Comparison of ENCODE assay signal across 21 cellular contexts in genomic region chr7:35477609-35478008, GRCh38.
DNase-seq lines count a peak whose midpoint lies in the region; ATAC-seq, FAIRE-seq and TF ChIP-seq lines count a peak whose summit lies in the region.
"Had no signal": no experiment of that assay in that cellular context is flagged by ENCODE, and none has a peak within 500 bp of the region (broad histone marks: within the 10 kb centered on the region; RNA-seq: fewer than 3 reads in every experiment).

No MANE protein-coding gene starts in this region.

- no peak for FAIRE-seq in H1 (lab: Jason Lieb, UNC)
- FAIRE-seq: GM12878, H54 had no signal

- no peak overlapping the region for H2BK5ac ChIP-seq in H1 (ENCODE audit: low read depth, low read length)

- no peak overlapping the region for H4K91ac ChIP-seq in H1 (replicated peaks; ENCODE audit: insufficient read length, low read length)

- ATAC-seq in left lobe of liver, result no peak
- ATAC-seq in upper lobe of left lung (ENCODE audit: low FRiP score in 2 of 2), result no peak
- ATAC-seq: GM12878, HCT116 had no signal

- POLR2A ChIA-PET in H1 (lab: Charles Lee; ENCODE audit: partially characterized antibody), result no interaction called here

- H3K36me3 ChIP-seq in H1 (ENCODE audit: control insufficient read depth in 2 of 4, insufficient read depth in 4 of 4, low read length in 3 of 4) (no peaks in the 10 kb centered on the region), upper lobe of left lung (no peaks in the 10 kb centered on the region), smooth muscle cell (ENCODE audit: low read depth) (no peaks in the 10 kb centered on the region)
- H3K36me3 ChIP-seq: BE2C had no signal

- no peak overlapping the region for H4K5ac ChIP-seq in H1 (ENCODE audit: insufficient read length, low read depth, low read length)

- TF ChIP-seq EP300 in H1 (IDR thresholded peaks at IDR 0.05; ENCODE audit: borderline replicate concordance in 1 of 2, low read depth in 2 of 2, low read length in 2 of 2), result no peak
- TF ChIP-seq EP300 in upper lobe of left lung (IDR thresholded peaks at IDR 0.05), result no peak

- H3K56ac ChIP-seq in H1 (replicated peaks; ENCODE audit: insufficient read length, low read depth, low read length), result no peak overlapping the region

- no peak overlapping the region for H3K23ac ChIP-seq in H1 (ENCODE audit: insufficient read length)

- TF ChIP-seq POLR2A in H1 (IDR thresholded peaks at IDR 0.05; ENCODE audit: control extremely low read depth in 1 of 2, low read depth in 2 of 2, low read length in 2 of 2) (no peak), upper lobe of left lung (IDR thresholded peaks at IDR 0.05) (no peak)

- H3K14ac ChIP-seq in H1 (ENCODE audit: insufficient read length), result no peak overlapping the region

- H2BK15ac ChIP-seq in H1 (ENCODE audit: low read length), result no peak overlapping the region

- CTCF ChIA-PET in H1 (lab: Charles Lee; ENCODE audit: partially characterized antibody), result interaction anchor here (0.8 to 1.6 kb wide), 5 partner anchors 23 to 421 kb away, joined by 3 to 5 read pairs (median 4); no protein-coding TSS in a partner anchor

- H3K4ac ChIP-seq in H1 (replicated peaks; ENCODE audit: insufficient read length, low read depth, low read length), result no peak overlapping the region

- no peaks in the 10 kb centered on the region for H3K79me2 ChIP-seq in H1 (ENCODE audit: control insufficient read depth in 1 of 2, insufficient read depth in 2 of 2, low read length in 2 of 2)
- no peaks in the 10 kb centered on the region for H3K79me2 ChIP-seq in smooth muscle cell (ENCODE audit: low read depth)

- peak; percentile 53 to 60 for TF ChIP-seq RAD21 in H1 (IDR thresholded peaks at IDR 0.05 in 1 of 2, conservative IDR thresholded peaks at IDR 0.05 in 1 of 2; ENCODE audit: low read depth in 2 of 2, low read length in 2 of 2)

- no peak overlapping the region; a peak in 1 of 7 replicates for H3K9ac ChIP-seq in H1 (replicated peaks in 1 of 4; ENCODE audit: extremely low read depth in 1 of 4, low read depth in 3 of 4, low read length in 3 of 4)
- H3K9ac ChIP-seq in smooth muscle cell (ENCODE audit: low read depth), result no peak overlapping the region

- H3K4me2 ChIP-seq in H1 (ENCODE audit: insufficient read depth in 1 of 2, low read depth in 2 of 2, low read length in 2 of 2) (no peak overlapping the region), smooth muscle cell (no peak overlapping the region)

- H2BK20ac ChIP-seq in H1 (ENCODE audit: low read length), result no peak overlapping the region

- no peak overlapping the region for H3K4me3 ChIP-seq in LNCaP clone FGC (ENCODE audit: low read depth, low read length)
- H3K4me3 ChIP-seq in H1 (ENCODE audit: extremely low read depth in 1 of 4, insufficient read depth in 2 of 4, low read depth in 3 of 4, low read length in 4 of 4), result no peak overlapping the region
- H3K4me3 ChIP-seq in upper lobe of left lung, result no peak overlapping the region
- H3K4me3 ChIP-seq in smooth muscle cell, result no peak overlapping the region
- H3K4me3 ChIP-seq: GM12878 had no signal

- DNase-seq in LNCaP clone FGC (ENCODE audit: low read depth) (no peak), H1 (ENCODE audit: low read depth in 1 of 2, low spot score in 2 of 2) (no peak), left lobe of liver (ENCODE audit: low spot score) (peak; percentile 7), activated T-cell treated with anti-CD3 and anti-CD28 coated beads for 4 hours (no peak), upper lobe of left lung (no peak), NCI-H510A (lab: John Stamatoyannopoulos, UW) (no peak), smooth muscle cell (lab: John Stamatoyannopoulos, UW; ENCODE audit: unreplicated experiment) (no peak)
- DNase-seq: BE2C; C1 segment of cervical spinal cord; CD4-positive, CD25-positive, alpha-beta regulatory T cell; CD8-positive, alpha-beta memory T cell; COR-L47; DMS 273 treated with DMSO at 0.1 percent for 48 hours; DMS53; DND-41; EL; HFFc6 had no signal

- peak overlapping the region; percentile 71 for H2AFZ ChIP-seq in H1 (ENCODE audit: low read length)
- no peak overlapping the region for H2AFZ ChIP-seq in smooth muscle cell (ENCODE audit: low read depth)

- H3K9me3 ChIP-seq in H1 (ENCODE audit: insufficient read depth in 2 of 2, low read depth in 1 of 2, low read length in 1 of 2) (no peaks in the 10 kb centered on the region), upper lobe of left lung (peaks cover 0 to 3% (median 0%) of the 10 kb centered on the region in 4 donors), smooth muscle cell (replicated peaks; ENCODE audit: low read depth) (peaks cover 4% of the 10 kb centered on the region)
- H3K9me3 ChIP-seq: BE2C had no signal

- H3K23me2 ChIP-seq in H1 (ENCODE audit: low read depth, low read length), result no peaks in the 10 kb centered on the region

- no peaks in the 10 kb centered on the region for H3K79me1 ChIP-seq in H1 (ENCODE audit: low read depth, low read length)

- 0 out of 7 replicates have a peak, but pooled peaks cover 0 to 2% (median 0%) of the 10 kb centered on the region in 4 experiments for H3K4me1 ChIP-seq in H1 (replicated peaks in 1 of 4; ENCODE audit: control insufficient read depth in 3 of 4, insufficient read depth in 4 of 4, low read length in 3 of 4)
- H3K4me1 ChIP-seq in upper lobe of left lung, result no peaks in the 10 kb centered on the region
- H3K4me1 ChIP-seq in smooth muscle cell (ENCODE audit: low read depth), result peaks cover 4% of the 10 kb centered on the region
- H3K4me1 ChIP-seq: BE2C had no signal

- no peaks in the 10 kb centered on the region for H3K27me3 ChIP-seq in H1 (replicated peaks in 1 of 4; ENCODE audit: control insufficient read depth in 3 of 4, extremely low read depth in 1 of 4, insufficient read depth in 3 of 4, low read length in 3 of 4)
- no peaks in the 10 kb centered on the region for H3K27me3 ChIP-seq in upper lobe of left lung
- H3K27me3 ChIP-seq in smooth muscle cell (ENCODE audit: low read depth), result no peaks in the 10 kb centered on the region
- H3K27me3 ChIP-seq: BE2C had no signal

- TF ChIP-seq CTCF in LNCaP clone FGC (IDR thresholded peaks at IDR 0.05; ENCODE audit: control insufficient read depth, extremely low read depth, insufficient read depth) (peak; percentile 14; the same call in 1 of the 2 replicates), H1 (IDR thresholded peaks at IDR 0.05; ENCODE audit: control extremely low read depth in 1 of 3, insufficient read depth in 1 of 3, low read depth in 1 of 3, low read length in 3 of 3) (peak in 1 of 3 experiments; percentile 25; a peak in 2 of 4 replicates), upper lobe of left lung (IDR thresholded peaks at IDR 0.05) (no peak), smooth muscle cell (IDR thresholded peaks at IDR 0.05; ENCODE audit: borderline replicate concordance, insufficient read depth, poor library complexity, severe bottlenecking) (no peak)

- no peak overlapping the region for H2BK120ac ChIP-seq in H1 (replicated peaks; ENCODE audit: low read depth, low read length)

- no peak overlapping the region for H2AK5ac ChIP-seq in H1 (ENCODE audit: low read depth, low read length)

- H4K8ac ChIP-seq in H1 (ENCODE audit: extremely low read depth, insufficient read depth, low read length), result no peak overlapping the region

- H4K20me1 ChIP-seq in H1 (replicated peaks in 1 of 2; ENCODE audit: control insufficient read depth in 1 of 2, insufficient read depth in 2 of 2, low read length in 2 of 2) (no peaks in the 10 kb centered on the region), smooth muscle cell (ENCODE audit: low read depth) (no peaks in the 10 kb centered on the region)

- H3F3A ChIP-seq in smooth muscle cell (ENCODE audit: low read depth), result no peaks in the 10 kb centered on the region

- no peak overlapping the region for H3K18ac ChIP-seq in H1 (ENCODE audit: extremely low read depth, low read length)

- no peak overlapping the region for H2BK12ac ChIP-seq in H1 (ENCODE audit: low read depth, low read length)

- 62% methylated on average over 6 of the region's 6 CpGs; no CpG with 5 or more reads in 1 of the 2 experiments for WGBS in H1 (ENCODE audit: extremely low coverage in 1 of 2, insufficient coverage in 1 of 2, insufficient read length in 1 of 2, insufficient replicate concordance in 2 of 2, low coverage in 1 of 2, low lambda C conversion rate in 2 of 2, missing lambda C conversion rate in 1 of 2), 2 experiments
- WGBS in upper lobe of left lung, 2 donors, result 79 to 84% methylated on average over 6 of the region's 6 CpGs
- 65% methylated on average over 6 of the region's 6 CpGs for WGBS in smooth muscle cell (ENCODE audit: low lambda C conversion rate)

- H3K27ac ChIP-seq in H1 (ENCODE audit: low read depth, low read length) (no peak overlapping the region), upper lobe of left lung (no peak overlapping the region), smooth muscle cell (ENCODE audit: low read depth) (no peak overlapping the region)
- H3K27ac ChIP-seq: HL-60 had no signal

TF ChIP-seq in H1, 55 proteins besides CTCF, POLR2A, EP300 and RAD21 (continues in another document):
- TF ChIP-seq SP1 (IDR thresholded peaks at IDR 0.05; ENCODE audit: low read depth, low read length) (no peak), SAP30 (IDR thresholded peaks at IDR 0.05; ENCODE audit: insufficient read depth, insufficient replicate concordance, low read length) (no peak), TAF1 (IDR thresholded peaks at IDR 0.05; ENCODE audit: low read depth, low read length) (no peak), JUN (IDR thresholded peaks at IDR 0.05; ENCODE audit: low read depth, low read length) (no peak), CHD2 (IDR thresholded peaks at IDR 0.05; ENCODE audit: low read length) (no peak), HDAC2 (IDR thresholded peaks at IDR 0.05; ENCODE audit: borderline replicate concordance in 1 of 2, low read depth in 2 of 2, low read length in 2 of 2) (no peak), MAX (IDR thresholded peaks at IDR 0.05) (no peak), TEAD4 (IDR thresholded peaks at IDR 0.05; ENCODE audit: low read depth, low read length) (no peak), JUND (IDR thresholded peaks at IDR 0.05; ENCODE audit: low read length) (no peak), RFX5 (IDR thresholded peaks at IDR 0.05; ENCODE audit: borderline replicate concordance, low read depth, low read length) (no peak)
- TF ChIP-seq, protein P1, sequence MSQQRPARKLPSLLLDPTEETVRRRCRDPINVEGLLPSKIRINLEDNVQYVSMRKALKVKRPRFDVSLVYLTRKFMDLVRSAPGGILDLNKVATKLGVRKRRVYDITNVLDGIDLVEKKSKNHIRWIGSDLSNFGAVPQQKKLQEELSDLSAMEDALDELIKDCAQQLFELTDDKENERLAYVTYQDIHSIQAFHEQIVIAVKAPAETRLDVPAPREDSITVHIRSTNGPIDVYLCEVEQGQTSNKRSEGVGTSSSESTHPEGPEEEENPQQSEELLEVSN (IDR thresholded peaks at IDR 0.05), result no peak
